8 cellular contexts compared by ENCODE assay signal in the genomic region with DNA sequence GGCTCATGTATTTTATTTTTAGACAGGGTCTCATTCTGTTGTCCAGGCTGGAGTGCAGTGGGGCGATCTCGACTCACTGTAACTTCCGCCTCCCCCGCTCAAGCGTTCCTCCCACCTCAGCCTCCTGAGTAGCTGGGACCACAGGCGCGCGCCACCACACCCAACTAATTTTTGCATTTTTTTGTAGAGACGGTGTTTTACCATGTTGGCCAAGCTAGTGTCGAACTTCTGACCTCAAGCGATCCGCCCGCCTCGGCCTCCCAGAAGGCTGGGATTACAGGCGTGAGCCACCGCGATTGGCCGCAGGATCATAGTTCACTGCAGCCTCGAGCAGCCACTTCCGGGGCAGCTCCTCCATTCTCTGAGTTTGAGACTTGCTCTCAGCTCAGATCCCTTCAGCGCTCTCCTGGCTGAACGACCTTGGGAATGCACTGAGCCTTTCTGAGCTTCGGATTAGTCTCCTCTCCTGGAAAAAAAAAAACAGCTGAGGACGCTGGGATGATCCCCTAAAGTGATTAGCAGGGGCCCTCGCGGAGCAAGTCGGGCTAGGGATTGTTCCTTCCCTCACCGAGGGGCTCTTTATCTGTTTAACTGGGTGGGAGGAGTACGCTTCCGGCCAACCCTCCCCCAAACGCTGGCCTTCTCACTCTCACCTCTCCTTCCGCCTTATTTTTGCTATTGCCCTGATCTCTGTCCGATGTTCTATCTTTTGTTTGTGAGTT. TPM values are rescaled to one million over a fixed set of nuclear protein-coding genes. Genes with fewer than 3 reads are reported as not detected.
A peak's percentile ranks its signal among the peaks of the same experiment; 100 is the strongest.
DNase-seq lines count a peak whose midpoint lies in the region; FAIRE-seq and TF ChIP-seq lines count a peak whose summit lies in the region.

No MANE protein-coding gene starts in this region.

- no peak overlapping the region for H3K4me2 ChIP-seq in endothelial cell of umbilical vein (ENCODE audit: insufficient read depth, low read length)

- H3K4me1 ChIP-seq in Peyer's patch (peaks cover 5 to 23% (median 7%) of the 10 kb centered on the region in 4 donors), endothelial cell of umbilical vein (ENCODE audit: control insufficient read depth, extremely low read depth, insufficient read depth, low read length) (peaks cover 10% of the 10 kb centered on the region), sigmoid colon (peaks cover 0 to 30% (median 25%) of the 10 kb centered on the region in 4 donors)

- no peak overlapping the region for H3K27ac ChIP-seq in Peyer's patch
- no peak overlapping the region for H3K27ac ChIP-seq in endothelial cell of umbilical vein (ENCODE audit: insufficient read depth, low read depth, low read length)
- H3K27ac ChIP-seq in sigmoid colon: peak overlapping the region in 2 of 4 donors; percentile 85 to 93

- H3K79me2 ChIP-seq in endothelial cell of umbilical vein (ENCODE audit: control insufficient read depth, insufficient read depth, low read length): peaks cover 5% of the 10 kb centered on the region

- TF ChIP-seq POLR2A in Peyer's patch (IDR thresholded peaks at IDR 0.05) (no peak), endothelial cell of umbilical vein (IDR thresholded peaks at IDR 0.05; ENCODE audit: low read depth, low read length) (no peak), sigmoid colon (IDR thresholded peaks at IDR 0.05) (no peak)

- 66 to 68% methylated on average over 33 of the region's 33 CpGs for WGBS in sigmoid colon, 2 donors

- no peaks in the 10 kb centered on the region for H4K20me1 ChIP-seq in endothelial cell of umbilical vein (replicated peaks; ENCODE audit: control insufficient read depth, extremely low read depth, insufficient read depth, low read length)

- DNase-seq in Peyer's patch: no peak
- no peak for DNase-seq in endothelial cell of umbilical vein (ENCODE audit: low read depth, low spot score)
- DNase-seq in sigmoid colon: no peak
- no peak for DNase-seq in DMS79 (lab: John Stamatoyannopoulos, UW)
- DNase-seq in NCI-H1092 treated with DMSO at 0.1 percent for 48 hours (lab: John Stamatoyannopoulos, UW): no peak
- no peak for DNase-seq in NCI-H510A (lab: John Stamatoyannopoulos, UW)
- DNase-seq in NCI-H446 (lab: John Stamatoyannopoulos, UW): no peak

- CTCF ChIA-PET in endothelial cell of umbilical vein (lab: Charles Lee): interaction anchor here (1.6 to 2.8 kb wide), 4 partner anchors 11 to 54 kb away, joined by 3 to 10 read pairs (median 6); no protein-coding TSS in a partner anchor

- no peak overlapping the region for H2AFZ ChIP-seq in endothelial cell of umbilical vein (ENCODE audit: low read depth, low read length)

- H3K9ac ChIP-seq in endothelial cell of umbilical vein (replicated peaks; ENCODE audit: extremely low read depth, insufficient read depth, low read length): no peak overlapping the region

- no peaks in the 10 kb centered on the region for H3K27me3 ChIP-seq in Peyer's patch
- H3K27me3 ChIP-seq in endothelial cell of umbilical vein (ENCODE audit: control insufficient read depth in 2 of 2, insufficient read depth in 2 of 2, low read length in 2 of 2): no peaks in the 10 kb centered on the region
- peaks cover 7 to 28% (median 9%) of the 10 kb centered on the region in 3 donors for H3K27me3 ChIP-seq in sigmoid colon

- no TSS peak for BruUV-seq in endothelial cell of umbilical vein (replicated peaks; lab: Mats Ljungman, UMichigan)

- intact Hi-C loops in endothelial cell of umbilical vein (cut with micrococcal nuclease) (no loop called here), sigmoid colon (cut with DNase I) (loop anchor here (5.0 kb wide), 1 partner anchor 54 kb away; no protein-coding TSS in a partner anchor)

- H3K4me3 ChIP-seq in GM12875 (ENCODE audit: low read depth, low read length) (peak overlapping the region; percentile 93), Peyer's patch (peak overlapping the region in 3 of 4 donors; percentile 75 to 93 (median 76)), endothelial cell of umbilical vein (replicated peaks in 1 of 3; ENCODE audit: insufficient read depth in 1 of 3, low read depth in 1 of 3, low read length in 3 of 3) (no peak overlapping the region), sigmoid colon (peak overlapping the region in 3 of 4 donors; percentile 70 to 90 (median 74))

- H3K9me3 ChIP-seq in Peyer's patch: no peaks in the 10 kb centered on the region
- H3K9me3 ChIP-seq in endothelial cell of umbilical vein (replicated peaks; ENCODE audit: control insufficient read depth, insufficient read depth, low read length): no peaks in the 10 kb centered on the region
- H3K9me3 ChIP-seq in sigmoid colon: no peaks in the 10 kb centered on the region

- POLR2A ChIA-PET in endothelial cell of umbilical vein (lab: Charles Lee): interaction anchor here (0.7 to 1.5 kb wide), 2 partner anchors 9 to 66 kb away, joined by 3 read pairs; no protein-coding TSS in a partner anchor

- dilution Hi-C loops in endothelial cell of umbilical vein (cut with MboI; ENCODE audit: extremely low pct_ligation_motif_present, low sequenced_read_pairs): no loop called here

- peak; percentile 38 for FAIRE-seq in endothelial cell of umbilical vein (lab: Jason Lieb, UNC)

- H3K36me3 ChIP-seq in Peyer's patch (no peaks in the 10 kb centered on the region), endothelial cell of umbilical vein (ENCODE audit: control insufficient read depth in 2 of 2, extremely low read depth in 1 of 2, insufficient read depth in 2 of 2, low read length in 2 of 2) (no peaks in the 10 kb centered on the region), sigmoid colon (no peaks in the 10 kb centered on the region)

- no peak for TF ChIP-seq EP300 in sigmoid colon (IDR thresholded peaks at IDR 0.05)

- TF ChIP-seq CTCF in GM12875 (IDR thresholded peaks at IDR 0.05; ENCODE audit: borderline replicate concordance, insufficient read depth, low read depth, low read length): no peak
- no peak for TF ChIP-seq CTCF in Peyer's patch (IDR thresholded peaks at IDR 0.05)
- TF ChIP-seq CTCF in endothelial cell of umbilical vein (IDR thresholded peaks at IDR 0.05; ENCODE audit: extremely low read depth in 1 of 2, insufficient read depth in 1 of 2, low read depth in 1 of 2, low read length in 2 of 2): no peak
- TF ChIP-seq CTCF in sigmoid colon (IDR thresholded peaks at IDR 0.05): no peak

- no peaks in the 10 kb centered on the region for H3K9me1 ChIP-seq in endothelial cell of umbilical vein (replicated peaks; ENCODE audit: control insufficient read depth, extremely low read depth, insufficient read depth, low read length)

RNA-seq across cellular contexts. Expression of a gene that starts 1.1 kb away (rescaled TPM):
- total RNA-seq in Peyer's patch (10 to 100 TPM in 1 of 4 donors, 1 to 10 TPM in 3; 4.3 to 23.9 (median 6.0) TPM), endothelial cell of umbilical vein (36.1 and 48.5 TPM in 2 replicates), sigmoid colon (under 1 TPM in 1 of 4 donors, not detected in 3; 0.95 TPM)
- polyA plus RNA-seq in endothelial cell of umbilical vein (26.1 and 46.1 TPM in 2 replicates), sigmoid colon (10 to 100 TPM in 1 of 3 donors, 1 to 10 TPM in 2; 1.6 to 33.1 (median 4.2) TPM)
- 20.0 and 22.3 TPM in 2 replicates for polyA plus RNA-seq in endothelial cell of umbilical vein (2011; cell fraction: cytosol; rRNA removed)
- polyA plus RNA-seq in endothelial cell of umbilical vein (2011; cell fraction: nucleus; rRNA removed): 37.5 and 41.1 TPM in 2 replicates
- 15.2 and 17.9 TPM in 2 replicates for polyA plus RNA-seq in endothelial cell of umbilical vein (2012)
- polyA minus RNA-seq in endothelial cell of umbilical vein: 6.8 and 8.7 TPM in 2 replicates
- polyA minus RNA-seq in endothelial cell of umbilical vein (2011; cell fraction: cytosol; rRNA and poly(A)+ RNA removed): 16.6 TPM
- 9.0 and 11.8 TPM in 2 replicates for polyA minus RNA-seq in endothelial cell of umbilical vein (2011; cell fraction: nucleus; rRNA and poly(A)+ RNA removed)

RNA-seq across cellular contexts. Expression of a gene that starts 12.2 kb away (rescaled TPM):
- total RNA-seq in Peyer's patch: 10 to 100 TPM in 1 of 4 donors, 1 to 10 TPM in 3; 6.3 to 13.2 (median 9.2) TPM
- total RNA-seq in endothelial cell of umbilical vein: 25.4 and 31.2 TPM in 2 replicates
- polyA plus RNA-seq in endothelial cell of umbilical vein: 23.8 and 25.7 TPM in 2 replicates
- polyA plus RNA-seq in endothelial cell of umbilical vein (2011; cell fraction: cytosol; rRNA removed): 17.0 and 17.7 TPM in 2 replicates
- polyA plus RNA-seq in endothelial cell of umbilical vein (2011; cell fraction: nucleus; rRNA removed): 16.3 and 18.2 TPM in 2 replicates
- 10.2 and 11.6 TPM in 2 replicates for polyA plus RNA-seq in endothelial cell of umbilical vein (2012)
- polyA minus RNA-seq in endothelial cell of umbilical vein: 11.3 and 13.2 TPM in 2 replicates
- polyA minus RNA-seq in endothelial cell of umbilical vein (2011; cell fraction: cytosol; rRNA and poly(A)+ RNA removed): 59.7 TPM
- polyA minus RNA-seq in endothelial cell of umbilical vein (2011; cell fraction: nucleus; rRNA and poly(A)+ RNA removed): 3.6 and 4.8 TPM in 2 replicates
- 1 to 10 TPM in 2 of 4 donors, under 1 TPM in 2; 0.83 to 3.6 (median 1.0) TPM for total RNA-seq in sigmoid colon
- 10 to 100 TPM in 1 of 3 donors, 1 to 10 TPM in 2; 3.6 to 22.1 (median 3.9) TPM for polyA plus RNA-seq in sigmoid colon

RNA-seq across cellular contexts. Expression of a gene that starts 17.3 kb away (rescaled TPM):
- total RNA-seq in Peyer's patch (1 to 10 TPM in 1 of 4 donors, under 1 TPM in 1, not detected in 2; 0.40 to 1.6 TPM), endothelial cell of umbilical vein (not detected in 2 replicates), sigmoid colon (not detected)
- polyA plus RNA-seq in endothelial cell of umbilical vein (not detected in 2 replicates), sigmoid colon (1 to 10 TPM; 1.0 to 1.8 (median 1.6) TPM)
- not detected in 2 replicates for polyA plus RNA-seq in endothelial cell of umbilical vein (2011; cell fraction: cytosol; rRNA removed)
- polyA plus RNA-seq in endothelial cell of umbilical vein (2011; cell fraction: nucleus; rRNA removed): not detected in 2 replicates
- 0.08 TPM in 1 of 2 replicates, not detected in the other for polyA plus RNA-seq in endothelial cell of umbilical vein (2012)
- not detected in 2 replicates for polyA minus RNA-seq in endothelial cell of umbilical vein
- polyA minus RNA-seq in endothelial cell of umbilical vein (2011; cell fraction: cytosol; rRNA and poly(A)+ RNA removed): 2.3 TPM
- polyA minus RNA-seq in endothelial cell of umbilical vein (2011; cell fraction: nucleus; rRNA and poly(A)+ RNA removed): not detected in 2 replicates

RNA-seq across cellular contexts. Expression of a gene that starts 31.4 kb away (rescaled TPM):
- total RNA-seq in Peyer's patch (1 to 10 TPM in 3 of 4 donors, under 1 TPM in 1; 0.76 to 2.5 (median 1.2) TPM), endothelial cell of umbilical vein (not detected in 2 replicates), sigmoid colon (not detected)
- polyA plus RNA-seq in endothelial cell of umbilical vein (0.06 TPM in 1 of 2 replicates, not detected in the other), sigmoid colon (under 1 TPM in 1 of 3 donors, not detected in 2; 0.28 TPM)
- polyA plus RNA-seq in endothelial cell of umbilical vein (2011; cell fraction: cytosol; rRNA removed): not detected in 2 replicates
- polyA plus RNA-seq in endothelial cell of umbilical vein (2011; cell fraction: nucleus; rRNA removed): 0.07 TPM in 1 of 2 replicates, not detected in the other
- polyA plus RNA-seq in endothelial cell of umbilical vein (2012): not detected in 2 replicates
- not detected in 2 replicates for polyA minus RNA-seq in endothelial cell of umbilical vein
- polyA minus RNA-seq in endothelial cell of umbilical vein (2011; cell fraction: cytosol; rRNA and poly(A)+ RNA removed): not detected
- polyA minus RNA-seq in endothelial cell of umbilical vein (2011; cell fraction: nucleus; rRNA and poly(A)+ RNA removed): 0.19 TPM in 1 of 2 replicates, not detected in the other

RNA-seq across cellular contexts. Expression of a gene that starts 36.6 kb away (rescaled TPM):
- total RNA-seq in Peyer's patch (not detected), endothelial cell of umbilical vein (not detected in 2 replicates), sigmoid colon (not detected)
- polyA plus RNA-seq in endothelial cell of umbilical vein (0.28 and 0.80 TPM in 2 replicates), sigmoid colon (not detected)
- 0.04 and 0.14 TPM in 2 replicates for polyA plus RNA-seq in endothelial cell of umbilical vein (2011; cell fraction: cytosol; rRNA removed)
- polyA plus RNA-seq in endothelial cell of umbilical vein (2011; cell fraction: nucleus; rRNA removed): not detected in 2 replicates
- polyA plus RNA-seq in endothelial cell of umbilical vein (2012): 0.12 and 0.25 TPM in 2 replicates
- polyA minus RNA-seq in endothelial cell of umbilical vein: not detected in 2 replicates
- not detected for polyA minus RNA-seq in endothelial cell of umbilical vein (2011; cell fraction: cytosol; rRNA and poly(A)+ RNA removed)
- polyA minus RNA-seq in endothelial cell of umbilical vein (2011; cell fraction: nucleus; rRNA and poly(A)+ RNA removed): not detected in 2 replicates

Comparison
In these comparisons a context has a peak if more than half of its experiments do, and no peak if none do; other contexts are left out.
1. H3K4me3 ChIP-seq: peak in GM12875 (single experiment), Peyer's patch (3 of 4) and sigmoid colon (3 of 4); none in endothelial cell of umbilical vein (0 of 3).